Comparison of ENCODE assay signal across 14 cellular contexts in genomic region chr12:47014474-47014873, GRCh38.
DNase-seq lines count a peak whose midpoint lies in the region; ATAC-seq, FAIRE-seq and TF ChIP-seq lines count a peak whose summit lies in the region.
"Had no signal": no experiment of that assay in that cellular context is flagged by ENCODE, and none has a peak within 500 bp of the region (broad histone marks: within the 10 kb centered on the region; RNA-seq: fewer than 3 reads in every experiment).

No MANE protein-coding gene starts in this region.

- no peak for ATAC-seq in GM18861 (IDR thresholded peaks at IDR 0.05; ENCODE audit: unreplicated experiment)
- ATAC-seq: activated naive CD8-positive, alpha-beta T cell treated with anti-CD3 and anti-CD28 coated beads, Interleukin-2, amount 50 U/mL, for 24 hours; effector memory CD8-positive, alpha-beta T cell; GM12878; Right ventricle myocardium inferior had no signal

- no peak for TF ChIP-seq EP300 in stomach (IDR thresholded peaks at IDR 0.05)

- DNase-seq in GM04504 (ENCODE audit: low read depth) (peak; percentile 47), RPMI7951 (ENCODE audit: low read depth) (peak; percentile 82), epithelial cell of prostate (ENCODE audit: low read depth, low spot score) (no peak), skeletal muscle cell (ENCODE audit: low read depth) (peak; percentile 67), stomach (no peak), GM12892 (ENCODE audit: insufficient read length) (no peak)
- no peak for DNase-seq in activated naive CD4-positive, alpha-beta T cell treated with anti-CD3 and anti-CD28 coated beads, Interleukin-2, amount 10 ng/mL, durations not matched to agents 7 days and 5 days
- DNase-seq: activated naive CD8-positive, alpha-beta T cell treated with anti-CD3 and anti-CD28 coated beads, Interleukin-2, amount 50 U/mL, for 24 hours; effector memory CD8-positive, alpha-beta T cell; NCI-H1048; NCI-H510A treated with DMSO at 0.1 percent for 48 hours had no signal

- H3K36me3 ChIP-seq in stomach: no peaks in the 10 kb centered on the region

- 50 to 79% (median 69%) methylated on average over 2 of the region's 2 CpGs for WGBS in stomach, 5 donors

- H3K4me3 ChIP-seq in skeletal muscle cell (ENCODE audit: low read depth, low read length): no peak overlapping the region
- H3K4me3 ChIP-seq in stomach: no peak overlapping the region
- H3K4me3 ChIP-seq: GM12878 had no signal

- no peak for TF ChIP-seq CTCF in stomach (IDR thresholded peaks at IDR 0.05)

- no peak overlapping the region for H3K4me3 Mint-ChIP-seq in activated naive CD4-positive, alpha-beta T cell treated with anti-CD3 and anti-CD28 coated beads, Interleukin-2, amount 10 ng/mL, durations not matched to agents 7 days and 5 days
- H3K4me3 Mint-ChIP-seq: activated naive CD8-positive, alpha-beta T cell treated with anti-CD3 and anti-CD28 coated beads, Interleukin-2, amount 50 U/mL, for 24 hours; effector memory CD8-positive, alpha-beta T cell had no signal

- CTCF ChIA-PET in activated naive CD4-positive, alpha-beta T cell treated with anti-CD3 and anti-CD28 coated beads, Interleukin-2, amount 10 ng/mL, durations not matched to agents 7 days and 5 days (lab: Charles Lee): interaction anchor here (0.8 to 1.3 kb wide), 2 partner anchors 18 to 890 kb away, joined by 3 to 4 read pairs; no protein-coding TSS in a partner anchor

- no peak overlapping the region for H3K27ac Mint-ChIP-seq in activated naive CD4-positive, alpha-beta T cell treated with anti-CD3 and anti-CD28 coated beads, Interleukin-2, amount 10 ng/mL, durations not matched to agents 7 days and 5 days
- H3K27ac Mint-ChIP-seq: activated naive CD8-positive, alpha-beta T cell treated with anti-CD3 and anti-CD28 coated beads, Interleukin-2, amount 50 U/mL, for 24 hours; effector memory CD8-positive, alpha-beta T cell had no signal

- H3K4me1 Mint-ChIP-seq in activated naive CD4-positive, alpha-beta T cell treated with anti-CD3 and anti-CD28 coated beads, Interleukin-2, amount 10 ng/mL, durations not matched to agents 7 days and 5 days: no peaks in the 10 kb centered on the region
- H3K4me1 Mint-ChIP-seq: activated naive CD8-positive, alpha-beta T cell treated with anti-CD3 and anti-CD28 coated beads, Interleukin-2, amount 50 U/mL, for 24 hours had no signal

- TF ChIP-seq POLR2A in stomach (IDR thresholded peaks at IDR 0.05) (no peak), GM12892 (IDR thresholded peaks at IDR 0.05; ENCODE audit: low read depth, low read length) (no peak)

- no peaks in the 10 kb centered on the region for H3K27me3 ChIP-seq in stomach

- no peaks in the 10 kb centered on the region for H3K4me1 ChIP-seq in stomach

- peak overlapping the region; percentile 53 for H3K27ac ChIP-seq in epithelial cell of prostate
- no peak overlapping the region for H3K27ac ChIP-seq in stomach

- no peak for FAIRE-seq in GM12892 (lab: Jason Lieb, UNC)
- FAIRE-seq: GM12878 had no signal

- no peaks in the 10 kb centered on the region for H3K9me3 Mint-ChIP-seq in activated naive CD4-positive, alpha-beta T cell treated with anti-CD3 and anti-CD28 coated beads, Interleukin-2, amount 10 ng/mL, durations not matched to agents 7 days and 5 days
- H3K9me3 Mint-ChIP-seq: activated naive CD8-positive, alpha-beta T cell treated with anti-CD3 and anti-CD28 coated beads, Interleukin-2, amount 50 U/mL, for 24 hours; effector memory CD8-positive, alpha-beta T cell had no signal

- no peaks in the 10 kb centered on the region for H3K36me3 Mint-ChIP-seq in activated naive CD4-positive, alpha-beta T cell treated with anti-CD3 and anti-CD28 coated beads, Interleukin-2, amount 10 ng/mL, durations not matched to agents 7 days and 5 days

- H3K9me3 ChIP-seq in stomach: peaks cover 0 to 3% (median 0%) of the 10 kb centered on the region in 4 donors

- intact Hi-C loops in stomach (cut with DNase I; ENCODE audit: low total_unique reads): no loop called here

- peaks cover 12% of the 10 kb centered on the region for H3K27me3 Mint-ChIP-seq in activated naive CD4-positive, alpha-beta T cell treated with anti-CD3 and anti-CD28 coated beads, Interleukin-2, amount 10 ng/mL, durations not matched to agents 7 days and 5 days

Comparison
In these comparisons a context has a peak if more than half of its experiments do, and no peak if none do; other contexts are left out.
1. DNase-seq: peak in GM04504 (single experiment), RPMI7951 (single experiment) and skeletal muscle cell (single experiment); none in epithelial cell of prostate (single experiment), stomach (single experiment), activated naive CD4-positive, alpha-beta T cell treated with anti-CD3 and anti-CD28 coated beads, Interleukin-2, amount 10 ng/mL, durations not matched to agents 7 days and 5 days (single experiment) and GM12892 (single experiment).